Comparison of ENCODE assay signal across 24 cellular contexts in the genomic region with DNA sequence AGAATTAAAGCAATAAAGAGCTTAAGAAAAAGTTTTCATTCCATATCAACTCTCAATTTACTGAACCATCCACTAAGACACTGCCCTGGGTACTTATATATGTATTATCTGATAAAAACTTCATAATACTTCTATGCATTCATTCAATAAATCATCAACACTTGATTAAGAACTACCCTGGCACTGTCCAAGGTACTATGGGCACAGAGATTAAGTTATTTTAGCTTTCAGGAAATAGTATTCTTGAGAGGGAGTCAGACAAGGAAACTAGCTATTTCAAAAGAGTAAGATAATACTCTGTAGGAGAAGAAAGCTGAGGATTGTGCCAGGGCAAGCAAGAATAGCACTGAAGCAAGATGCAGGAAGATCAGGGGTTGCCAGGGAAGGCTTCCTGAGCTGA.
"Had no signal": no experiment of that assay in that cellular context is flagged by ENCODE, and none has a peak within 500 bp of the region (broad histone marks: within the 10 kb centered on the region; RNA-seq: fewer than 3 reads in every experiment).

No MANE protein-coding gene starts in this region.

- H3K4me3 ChIP-seq: cardiac muscle cell, Peyer's patch had no signal

- H3K4me3 Mint-ChIP-seq: activated CD4-positive, alpha-beta memory T cell treated with anti-CD3 and anti-CD28 coated beads for 36 hours; activated CD4-positive, alpha-beta T cell treated with anti-CD3 and anti-CD28 coated beads, Interleukin-2, amount 10 ng/mL, durations not matched to agents 7 days and 5 days; activated naive CD4-positive, alpha-beta T cell treated with anti-CD3 and anti-CD28 coated beads, Interleukin-2, amount 10 ng/mL, durations not matched to agents 7 days and 5 days; activated naive CD8-positive, alpha-beta T cell treated with anti-CD3 and anti-CD28 coated beads for 36 hours; activated T-cell treated with anti-CD3 and anti-CD28 coated beads, Interleukin-2, amount 50 U/mL, for 72 hours; T-helper 1 cell treated with Interleukin-12 subunit alpha and Interleukin-12 subunit beta and Interleukin-4 antibody, amounts not matched to agents 30 μg/mL and 1 μg/mL, for 36 hours had no signal

- H3K36me3 Mint-ChIP-seq: activated CD4-positive, alpha-beta memory T cell treated with anti-CD3 and anti-CD28 coated beads for 36 hours; activated naive CD4-positive, alpha-beta T cell treated with anti-CD3 and anti-CD28 coated beads, Interleukin-2, amount 10 ng/mL, durations not matched to agents 7 days and 5 days; activated naive CD8-positive, alpha-beta T cell treated with anti-CD3 and anti-CD28 coated beads for 36 hours had no signal

- H3K27ac ChIP-seq: brain microvascular endothelial cell, cardiac muscle cell, KMS-11, Peyer's patch, VCaP had no signal

- H3K27me3 Mint-ChIP-seq: activated CD4-positive, alpha-beta memory T cell treated with anti-CD3 and anti-CD28 coated beads for 36 hours; activated CD4-positive, alpha-beta T cell treated with anti-CD3 and anti-CD28 coated beads, Interleukin-2, amount 10 ng/mL, durations not matched to agents 7 days and 5 days; activated naive CD4-positive, alpha-beta T cell treated with anti-CD3 and anti-CD28 coated beads, Interleukin-2, amount 10 ng/mL, durations not matched to agents 7 days and 5 days; activated naive CD8-positive, alpha-beta T cell treated with anti-CD3 and anti-CD28 coated beads for 36 hours had no signal

- H3K4me1 Mint-ChIP-seq: activated CD4-positive, alpha-beta T cell treated with anti-CD3 and anti-CD28 coated beads, Interleukin-2, amount 10 ng/mL, durations not matched to agents 7 days and 5 days; activated naive CD4-positive, alpha-beta T cell treated with anti-CD3 and anti-CD28 coated beads, Interleukin-2, amount 10 ng/mL, durations not matched to agents 7 days and 5 days; activated naive CD8-positive, alpha-beta T cell treated with anti-CD3 and anti-CD28 coated beads for 36 hours had no signal

- H3K4me2 ChIP-seq: KMS-11 had no signal

- H3K27ac Mint-ChIP-seq: activated CD4-positive, alpha-beta memory T cell treated with anti-CD3 and anti-CD28 coated beads for 36 hours; activated CD4-positive, alpha-beta T cell treated with anti-CD3 and anti-CD28 coated beads, Interleukin-2, amount 10 ng/mL, durations not matched to agents 7 days and 5 days; activated naive CD4-positive, alpha-beta T cell treated with anti-CD3 and anti-CD28 coated beads, Interleukin-2, amount 10 ng/mL, durations not matched to agents 7 days and 5 days; activated naive CD8-positive, alpha-beta T cell treated with anti-CD3 and anti-CD28 coated beads for 36 hours; activated T-cell treated with anti-CD3 and anti-CD28 coated beads, Interleukin-2, amount 50 U/mL, for 72 hours; activated T-helper 2 cell treated with anti-CD3 and anti-CD28 coated beads, Interferon-gamma antibody, Interleukin-2, Interleukin-4, amounts not matched to agents 10 μg/mL and 5 μg/mL and 100 μg/mL, durations not matched to agents 14 hours and 24 hours and 36 hours; T-helper 1 cell treated with Interleukin-12 subunit alpha and Interleukin-12 subunit beta and Interleukin-4 antibody, amounts not matched to agents 30 μg/mL and 1 μg/mL, for 36 hours had no signal

- H3K9me3 ChIP-seq: Peyer's patch had no signal

- H3K9me3 Mint-ChIP-seq: activated CD4-positive, alpha-beta memory T cell treated with anti-CD3 and anti-CD28 coated beads for 36 hours; activated CD4-positive, alpha-beta T cell treated with anti-CD3 and anti-CD28 coated beads, Interleukin-2, amount 10 ng/mL, durations not matched to agents 7 days and 5 days; activated naive CD4-positive, alpha-beta T cell treated with anti-CD3 and anti-CD28 coated beads, Interleukin-2, amount 10 ng/mL, durations not matched to agents 7 days and 5 days; activated naive CD8-positive, alpha-beta T cell treated with anti-CD3 and anti-CD28 coated beads for 36 hours; activated T-helper 2 cell treated with anti-CD3 and anti-CD28 coated beads, Interferon-gamma antibody, Interleukin-2, Interleukin-4, amounts not matched to agents 10 μg/mL and 5 μg/mL and 100 μg/mL, durations not matched to agents 14 hours and 24 hours and 36 hours; T-helper 1 cell treated with Interleukin-12 subunit alpha and Interleukin-12 subunit beta and Interleukin-4 antibody, amounts not matched to agents 30 μg/mL and 1 μg/mL, for 36 hours had no signal

- H3K4me1 ChIP-seq: Peyer's patch had no signal

- H3K9ac ChIP-seq: KMS-11 had no signal

- H3K27me3 ChIP-seq: brain microvascular endothelial cell, cardiac muscle cell, Peyer's patch had no signal

- ATAC-seq: activated T-cell treated with anti-CD3 and anti-CD28 coated beads, Interleukin-2, amount 50 U/mL, for 72 hours had no signal

- H3K36me3 ChIP-seq: brain microvascular endothelial cell, cardiac muscle cell, Peyer's patch had no signal

- DNase-seq: activated CD4-positive, alpha-beta memory T cell treated with anti-CD3 and anti-CD28 coated beads for 36 hours; activated CD4-positive, alpha-beta T cell treated with anti-CD3 and anti-CD28 coated beads, Interleukin-2, amount 10 ng/mL, durations not matched to agents 7 days and 5 days; activated CD4-positive, CD25-positive, alpha-beta regulatory T cell; activated gamma-delta T cell treated with Interleukin-2 at 50 U/mL for 16 hours; activated naive CD4-positive, alpha-beta T cell treated with anti-CD3 and anti-CD28 coated beads, Interleukin-2, amount 10 ng/mL, durations not matched to agents 7 days and 5 days; activated naive CD8-positive, alpha-beta T cell treated with anti-CD3 and anti-CD28 coated beads for 36 hours; activated T-cell treated with anti-CD3 and anti-CD28 coated beads, Interleukin-2, amount 50 U/mL, for 72 hours; brain microvascular endothelial cell; MM.1S; NCI-H1105; NCI-H1436; NCI-H1694 treated with DMSO at 0.1 percent for 48 hours; NCI-H2029 treated with DMSO at 0.1 percent for 48 hours; NCI-H345; NCI-H510A; NCI-H526 treated with DMSO at 0.1 percent for 48 hours; NCI-H82; Peyer's patch; SHP77 had no signal
